ENCODE assay signal across 20 cellular contexts in the genomic region with DNA sequence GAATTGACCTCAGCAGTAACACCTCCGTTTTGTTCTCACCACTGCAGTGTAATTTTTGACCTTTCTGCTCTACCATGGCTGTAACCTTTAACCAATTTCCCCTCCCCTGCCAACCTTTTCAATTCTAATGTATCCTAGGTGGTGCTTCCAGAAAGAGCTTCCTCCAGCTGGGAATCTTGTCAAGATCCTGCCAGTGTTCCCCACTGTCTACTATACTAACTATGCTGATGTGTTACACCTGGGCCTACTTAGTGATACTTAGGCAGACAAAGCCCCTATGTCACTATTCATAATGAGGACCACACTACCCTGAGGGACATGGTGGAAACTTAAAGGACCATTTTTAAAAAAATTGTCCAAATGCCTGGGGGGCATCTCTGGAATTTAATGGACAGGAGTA.
"Had no signal": no experiment of that assay in that cellular context is flagged by ENCODE, and none has a peak within 500 bp of the region (broad histone marks: within the 10 kb centered on the region; RNA-seq: fewer than 3 reads in every experiment).

No MANE protein-coding gene starts in this region.

- H3K27ac ChIP-seq: foreskin keratinocyte, left lung, prostate gland, spleen, uterus had no signal

- H3K27ac Mint-ChIP-seq: activated B cell treated with CpG ODN at 0.5 μM for 24 hours; activated CD4-positive, alpha-beta memory T cell treated with anti-CD3 and anti-CD28 coated beads, Interleukin-2, amount 10 ng/mL, durations not matched to agents 7 days and 5 days; dendritic cell treated with granulocyte-macrophage colony-stimulating factor and Interleukin-4, amounts not matched to agents 40 ng/mL and 50 ng/mL, for 4 days; T-cell had no signal

- H3K9me3 Mint-ChIP-seq: activated B cell treated with CpG ODN at 0.5 μM for 24 hours; activated CD4-positive, alpha-beta memory T cell treated with anti-CD3 and anti-CD28 coated beads, Interleukin-2, amount 10 ng/mL, durations not matched to agents 7 days and 5 days; dendritic cell treated with granulocyte-macrophage colony-stimulating factor and Interleukin-4, amounts not matched to agents 40 ng/mL and 50 ng/mL, for 4 days; naive thymus-derived CD8-positive, alpha-beta T cell; T-cell had no signal

- H3K4me3 Mint-ChIP-seq: activated B cell treated with CpG ODN at 0.5 μM for 24 hours; activated CD4-positive, alpha-beta memory T cell treated with anti-CD3 and anti-CD28 coated beads, Interleukin-2, amount 10 ng/mL, durations not matched to agents 7 days and 5 days; brain; dendritic cell treated with granulocyte-macrophage colony-stimulating factor and Interleukin-4, amounts not matched to agents 40 ng/mL and 50 ng/mL, for 4 days; T-cell had no signal

- H3K9me3 ChIP-seq: left lung, prostate gland, spleen, transverse colon, uterus had no signal

- DNase-seq: activated B cell treated with CpG ODN at 0.5 μM for 24 hours; activated CD4-positive, alpha-beta memory T cell treated with anti-CD3 and anti-CD28 coated beads, Interleukin-2, amount 10 ng/mL, durations not matched to agents 7 days and 5 days; activated CD4-positive, alpha-beta T cell treated with anti-CD3 and anti-CD28 coated beads for 4 hours; activated naive CD4-positive, alpha-beta T cell treated with Interleukin-2 at 50 U/mL for 16 hours; anterior cingulate cortex; effector CD4-positive, alpha-beta T cell; erythroblast; foreskin keratinocyte; left lung; naive thymus-derived CD8-positive, alpha-beta T cell; spleen; stimulated activated CD4-positive, alpha-beta T cell treated with anti-CD3 and anti-CD28 coated beads, Interleukin-4, amount 100 ng/mL, for 1 hour; T-cell; transverse colon; uterus had no signal

- H3K27me3 Mint-ChIP-seq: activated B cell treated with CpG ODN at 0.5 μM for 24 hours; activated CD4-positive, alpha-beta memory T cell treated with anti-CD3 and anti-CD28 coated beads, Interleukin-2, amount 10 ng/mL, durations not matched to agents 7 days and 5 days; brain; dendritic cell treated with granulocyte-macrophage colony-stimulating factor and Interleukin-4, amounts not matched to agents 40 ng/mL and 50 ng/mL, for 4 days; naive thymus-derived CD8-positive, alpha-beta T cell; T-cell had no signal

- H3K4me3 ChIP-seq: left lung, lung, prostate gland, spleen, transverse colon, uterus had no signal

- H3K36me3 ChIP-seq: prostate gland, transverse colon, uterus had no signal

- H3K4me1 ChIP-seq: prostate gland had no signal

- ATAC-seq: foreskin keratinocyte; left lung; naive thymus-derived CD8-positive, alpha-beta T cell; SK-N-SH treated with all-trans-retinoic acid at 6 μM for 48 hours; T-cell had no signal

- H3K27me3 ChIP-seq: foreskin keratinocyte, left lung, spleen, transverse colon, uterus had no signal
